Comparison of ENCODE assay signal across 20 cellular contexts in the genomic region with DNA sequence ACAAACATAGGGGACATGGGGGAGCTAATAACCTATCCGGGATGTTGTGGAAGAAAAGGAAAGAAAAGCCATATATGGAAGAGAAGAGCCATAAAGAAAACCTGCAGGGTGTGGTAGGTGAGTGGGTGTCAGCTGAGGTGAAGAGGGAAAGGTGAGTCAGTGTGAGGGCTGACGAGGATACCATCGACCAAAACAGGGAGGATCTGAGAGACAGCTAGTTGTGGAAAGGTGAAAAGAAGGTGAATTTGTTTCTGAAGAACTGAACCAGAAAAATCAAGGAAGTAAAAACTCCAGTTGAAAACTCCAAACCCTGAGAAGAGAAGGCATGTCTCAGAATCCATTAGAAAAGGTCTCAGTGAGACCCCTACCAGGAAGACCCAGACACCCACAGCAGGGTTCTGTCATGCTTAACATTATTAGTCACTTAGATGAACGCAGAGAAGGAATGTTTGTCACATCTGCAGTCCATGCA. TPM values are rescaled to one million over a fixed set of nuclear protein-coding genes. Genes with fewer than 3 reads are reported as not detected.
DNase-seq lines count a peak whose midpoint lies in the region; ATAC-seq and TF ChIP-seq lines count a peak whose summit lies in the region.
"Had no signal": no experiment of that assay in that cellular context is flagged by ENCODE, and none has a peak within 500 bp of the region (broad histone marks: within the 10 kb centered on the region; RNA-seq: fewer than 3 reads in every experiment).

No MANE protein-coding gene starts in this region.

- no peaks in the 10 kb centered on the region for H3K4me1 Mint-ChIP-seq in activated CD8-positive, alpha-beta T cell treated with anti-CD3 and anti-CD28 coated beads for 36 hours (ENCODE audit: low read depth)
- no peaks in the 10 kb centered on the region for H3K4me1 Mint-ChIP-seq in activated CD8-positive, alpha-beta T cell treated with anti-CD3 and anti-CD28 coated beads, Interleukin-2, amount 10 ng/mL, durations not matched to agents 7 days and 5 days (ENCODE audit: low read depth)
- peaks cover 11% of the 10 kb centered on the region for H3K4me1 Mint-ChIP-seq in neural progenitor cell
- H3K4me1 Mint-ChIP-seq: naive thymus-derived CD4-positive, alpha-beta T cell had no signal

- peaks cover 0 to 41% (median 19%) of the 10 kb centered on the region in 4 donors for H3K4me1 ChIP-seq in Peyer's patch
- peaks cover 12 to 55% (median 15%) of the 10 kb centered on the region in 3 donors for H3K4me1 ChIP-seq in esophagus squamous epithelium
- H3K4me1 ChIP-seq in transverse colon = peaks cover 11 to 74% (median 43%) of the 10 kb centered on the region in 4 donors
- peaks cover 61% of the 10 kb centered on the region for H3K4me1 ChIP-seq in body of pancreas
- H3K4me1 ChIP-seq in neural progenitor cell = peaks cover 5% of the 10 kb centered on the region

- no peak overlapping the region for H2AFZ ChIP-seq in neural progenitor cell (replicated peaks)
- H2AFZ ChIP-seq: GM23248 had no signal

- POLR2A ChIA-PET in activated CD8-positive, alpha-beta T cell treated with anti-CD3 and anti-CD28 coated beads for 36 hours (lab: Charles Lee) = no interaction called here
- POLR2A ChIA-PET in activated CD8-positive, alpha-beta T cell treated with anti-CD3 and anti-CD28 coated beads, Interleukin-2, amount 10 ng/mL, durations not matched to agents 7 days and 5 days (lab: Charles Lee) = no interaction called here

- H3F3A ChIP-seq in neural progenitor cell (ENCODE audit: low read depth) = no peaks in the 10 kb centered on the region

- intact Hi-C loops in activated CD8-positive, alpha-beta T cell treated with anti-CD3 and anti-CD28 coated beads for 36 hours (cut with micrococcal nuclease) = no loop called here
- intact Hi-C loops in esophagus squamous epithelium (cut with DNase I) (no loop called here), transverse colon (cut with DNase I; ENCODE audit: low total_unique reads) (no loop called here), body of pancreas (cut with DNase I) (no loop called here)

- H3K9me3 Mint-ChIP-seq in activated CD8-positive, alpha-beta T cell treated with anti-CD3 and anti-CD28 coated beads for 36 hours = no peaks in the 10 kb centered on the region
- H3K9me3 Mint-ChIP-seq in activated CD8-positive, alpha-beta T cell treated with anti-CD3 and anti-CD28 coated beads, Interleukin-2, amount 10 ng/mL, durations not matched to agents 7 days and 5 days (ENCODE audit: insufficient read depth) = no peaks in the 10 kb centered on the region
- peaks cover 5% of the 10 kb centered on the region for H3K9me3 Mint-ChIP-seq in neural progenitor cell
- H3K9me3 Mint-ChIP-seq: activated CD4-positive, alpha-beta T cell treated with anti-CD3 and anti-CD28 coated beads, Interleukin-2, amount 10 ng/mL, durations not matched to agents 24 days and 14 days; brain had no signal

- no peak overlapping the region for H3K4me3 Mint-ChIP-seq in activated CD8-positive, alpha-beta T cell treated with anti-CD3 and anti-CD28 coated beads for 36 hours
- no peak overlapping the region for H3K4me3 Mint-ChIP-seq in activated CD8-positive, alpha-beta T cell treated with anti-CD3 and anti-CD28 coated beads, Interleukin-2, amount 10 ng/mL, durations not matched to agents 7 days and 5 days
- no peak overlapping the region for H3K4me3 Mint-ChIP-seq in neural progenitor cell
- H3K4me3 Mint-ChIP-seq: activated CD4-positive, alpha-beta T cell treated with anti-CD3 and anti-CD28 coated beads, Interleukin-2, amount 10 ng/mL, durations not matched to agents 24 days and 14 days; naive thymus-derived CD4-positive, alpha-beta T cell had no signal

- peak; percentile 34 for ATAC-seq in activated CD8-positive, alpha-beta T cell treated with anti-CD3 and anti-CD28 coated beads for 36 hours
- no peak for ATAC-seq in activated CD8-positive, alpha-beta T cell treated with anti-CD3 and anti-CD28 coated beads, Interleukin-2, amount 10 ng/mL, durations not matched to agents 7 days and 5 days
- no peak for ATAC-seq in body of pancreas
- ATAC-seq in GM21515 (IDR thresholded peaks at IDR 0.05; ENCODE audit: unreplicated experiment) = no peak
- ATAC-seq: naive thymus-derived CD4-positive, alpha-beta T cell had no signal

- H3K9ac ChIP-seq in neural progenitor cell = no peak overlapping the region
- H3K9ac ChIP-seq: GM23248 had no signal

- in situ Hi-C loops in transverse colon (cut with MboI; ENCODE audit: low pct_ligation_motif_present in 1 of 4, low pct_unique_long_range_greater_than_20kb in 1 of 4, low sequenced_read_pairs in 3 of 4) = no loop called here

- no peaks in the 10 kb centered on the region for H3K79me2 ChIP-seq in neural progenitor cell (ENCODE audit: low read depth)

- H3K4me3 ChIP-seq in Peyer's patch (peak overlapping the region in 1 of 4 donors; percentile 1), esophagus squamous epithelium (peak overlapping the region in 1 of 4 donors; percentile 4), transverse colon (no peak overlapping the region), body of pancreas (no peak overlapping the region), neural progenitor cell (no peak overlapping the region)
- H3K4me3 ChIP-seq: GM23248 had no signal

- no peaks in the 10 kb centered on the region for H4K20me1 ChIP-seq in neural progenitor cell (ENCODE audit: low read depth)

- peak overlapping the region in 3 of 4 donors; percentile 34 to 76 (median 37) for H3K27ac ChIP-seq in Peyer's patch
- H3K27ac ChIP-seq in esophagus squamous epithelium = peak overlapping the region in 3 of 4 donors; percentile 63 to 95 (median 74)
- peak overlapping the region; percentile 43 to 88 (median 86) for H3K27ac ChIP-seq in transverse colon
- H3K27ac ChIP-seq in body of pancreas = no peak overlapping the region
- H3K27ac ChIP-seq in neural progenitor cell = no peak overlapping the region
- H3K27ac ChIP-seq: GM23248 had no signal

- no peak for DNase-seq in activated CD8-positive, alpha-beta T cell treated with anti-CD3 and anti-CD28 coated beads for 36 hours
- no peak for DNase-seq in activated CD8-positive, alpha-beta T cell treated with anti-CD3 and anti-CD28 coated beads, Interleukin-2, amount 10 ng/mL, durations not matched to agents 7 days and 5 days
- DNase-seq in Peyer's patch (no peak), esophagus squamous epithelium (lab: John Stamatoyannopoulos, UW) (no peak), transverse colon (peak; percentile 43), body of pancreas (no peak), neural progenitor cell (ENCODE audit: low spot score) (no peak)
- DNase-seq: activated CD4-positive, alpha-beta T cell treated with anti-CD3 and anti-CD28 coated beads, Interleukin-2, amount 10 ng/mL, durations not matched to agents 24 days and 14 days; activated naive CD4-positive, alpha-beta T cell treated with anti-CD3 and anti-CD28 coated beads, Interleukin-2, amount 50 U/mL, for 16 hours; activated T-cell treated with anti-CD3 and anti-CD28 coated beads, Interleukin-2, amount 50 U/mL, for 1 hour; DMS79; GM23248; naive thymus-derived CD4-positive, alpha-beta T cell; NCI-H226; SIG-M5; T-helper 9 cell had no signal

- no peaks in the 10 kb centered on the region for H3K27me3 ChIP-seq in Peyer's patch
- no peaks in the 10 kb centered on the region for H3K27me3 ChIP-seq in esophagus squamous epithelium
- no peaks in the 10 kb centered on the region for H3K27me3 ChIP-seq in transverse colon
- H3K27me3 ChIP-seq in body of pancreas = no peaks in the 10 kb centered on the region
- no peaks in the 10 kb centered on the region for H3K27me3 ChIP-seq in neural progenitor cell

- CTCF ChIA-PET in activated CD8-positive, alpha-beta T cell treated with anti-CD3 and anti-CD28 coated beads for 36 hours (lab: Charles Lee) = interaction anchor here (3.4 kb wide), 1 partner anchor 38 kb away, joined by 12 read pairs; no protein-coding TSS in a partner anchor
- CTCF ChIA-PET in activated CD8-positive, alpha-beta T cell treated with anti-CD3 and anti-CD28 coated beads, Interleukin-2, amount 10 ng/mL, durations not matched to agents 7 days and 5 days (lab: Charles Lee) = no interaction called here

- H3K4me2 ChIP-seq in neural progenitor cell = no peak overlapping the region

- no peak overlapping the region for H3K27ac Mint-ChIP-seq in activated CD8-positive, alpha-beta T cell treated with anti-CD3 and anti-CD28 coated beads for 36 hours
- no peak overlapping the region for H3K27ac Mint-ChIP-seq in activated CD8-positive, alpha-beta T cell treated with anti-CD3 and anti-CD28 coated beads, Interleukin-2, amount 10 ng/mL, durations not matched to agents 7 days and 5 days
- no peak overlapping the region for H3K27ac Mint-ChIP-seq in neural progenitor cell
- H3K27ac Mint-ChIP-seq: activated CD4-positive, alpha-beta T cell treated with anti-CD3 and anti-CD28 coated beads, Interleukin-2, amount 10 ng/mL, durations not matched to agents 24 days and 14 days had no signal

- H3K36me3 Mint-ChIP-seq in activated CD8-positive, alpha-beta T cell treated with anti-CD3 and anti-CD28 coated beads for 36 hours (ENCODE audit: low read depth) = no peaks in the 10 kb centered on the region
- no peaks in the 10 kb centered on the region for H3K36me3 Mint-ChIP-seq in activated CD8-positive, alpha-beta T cell treated with anti-CD3 and anti-CD28 coated beads, Interleukin-2, amount 10 ng/mL, durations not matched to agents 7 days and 5 days (ENCODE audit: low read depth)
- H3K36me3 Mint-ChIP-seq in neural progenitor cell = no peaks in the 10 kb centered on the region
- H3K36me3 Mint-ChIP-seq: brain; naive thymus-derived CD4-positive, alpha-beta T cell had no signal

- WGBS in esophagus squamous epithelium, 2 donors = 35 to 36% methylated on average over 4 of the region's 4 CpGs
- WGBS in transverse colon (ENCODE audit: low coverage in 1 of 2), 2 donors = 32 to 44% methylated on average over 4 of the region's 4 CpGs
- WGBS in body of pancreas, 2 donors = 70 to 75% methylated on average over 4 of the region's 4 CpGs

- no peak for TF ChIP-seq EP300 in transverse colon (IDR thresholded peaks at IDR 0.05; ENCODE audit: low read depth)

- TF ChIP-seq POLR2A in Peyer's patch (IDR thresholded peaks at IDR 0.05) = no peak
- TF ChIP-seq POLR2A in esophagus squamous epithelium (IDR thresholded peaks at IDR 0.05) = no peak
- no peak for TF ChIP-seq POLR2A in transverse colon (IDR thresholded peaks at IDR 0.05)
- TF ChIP-seq POLR2A in body of pancreas (IDR thresholded peaks at IDR 0.05) = no peak

- no peaks in the 10 kb centered on the region for H3K36me3 ChIP-seq in Peyer's patch
- H3K36me3 ChIP-seq in esophagus squamous epithelium = no peaks in the 10 kb centered on the region
- H3K36me3 ChIP-seq in transverse colon = no peaks in the 10 kb centered on the region
- no peaks in the 10 kb centered on the region for H3K36me3 ChIP-seq in body of pancreas (replicated peaks in 1 of 2; ENCODE audit: insufficient read depth in 1 of 2, low read depth in 2 of 2)
- no peaks in the 10 kb centered on the region for H3K36me3 ChIP-seq in neural progenitor cell

- no peak for TF ChIP-seq CTCF in activated CD8-positive, alpha-beta T cell treated with anti-CD3 and anti-CD28 coated beads for 36 hours (IDR thresholded peaks at IDR 0.05)
- no peak for TF ChIP-seq CTCF in Peyer's patch (IDR thresholded peaks at IDR 0.05)
- no peak for TF ChIP-seq CTCF in esophagus squamous epithelium (IDR thresholded peaks at IDR 0.05)
- TF ChIP-seq CTCF in transverse colon (IDR thresholded peaks at IDR 0.05) = no peak
- TF ChIP-seq CTCF in body of pancreas (IDR thresholded peaks at IDR 0.05) = no peak
- TF ChIP-seq CTCF in neural progenitor cell (IDR thresholded peaks at IDR 0.05) = no peak

- H3K9me3 ChIP-seq in Peyer's patch (no peaks in the 10 kb centered on the region), esophagus squamous epithelium (no peaks in the 10 kb centered on the region), transverse colon (no peaks in the 10 kb centered on the region), body of pancreas (no peaks in the 10 kb centered on the region), neural progenitor cell (ENCODE audit: low read depth) (no peaks in the 10 kb centered on the region)

- H3K27me3 Mint-ChIP-seq in activated CD8-positive, alpha-beta T cell treated with anti-CD3 and anti-CD28 coated beads for 36 hours = peaks cover 2% of the 10 kb centered on the region
- H3K27me3 Mint-ChIP-seq in activated CD8-positive, alpha-beta T cell treated with anti-CD3 and anti-CD28 coated beads, Interleukin-2, amount 10 ng/mL, durations not matched to agents 7 days and 5 days (ENCODE audit: low read depth) = peaks cover 17% of the 10 kb centered on the region
- H3K27me3 Mint-ChIP-seq in neural progenitor cell (ENCODE audit: insufficient read depth, low read depth) = peaks cover 4% of the 10 kb centered on the region

RNA-seq across cellular contexts. Expression of a gene that starts 4.1 kb away (rescaled TPM):
- under 1 TPM in 1 of 2 experiments, not detected in 1; 0.16 TPM for total RNA-seq in activated CD8-positive, alpha-beta T cell treated with anti-CD3 and anti-CD28 coated beads for 36 hours
- total RNA-seq in activated CD8-positive, alpha-beta T cell treated with anti-CD3 and anti-CD28 coated beads, Interleukin-2, amount 10 ng/mL, durations not matched to agents 7 days and 5 days = not detected
- total RNA-seq in Peyer's patch (10 to 100 TPM; 49.3 to 79.5 (median 50.1) TPM), esophagus squamous epithelium (10 to 100 TPM; 28.2 to 50.5 (median 35.9) TPM), transverse colon (10 to 100 TPM in 2 of 4 donors, 1 to 10 TPM in 2; 5.6 to 21.8 (median 12.0) TPM), body of pancreas (10 to 100 TPM; 13.5 to 55.4 TPM), neural progenitor cell (ENCODE audit: low replicate concordance) (not detected in 2 replicates)
- total RNA-seq: activated CD4-positive, alpha-beta T cell treated with anti-CD3 and anti-CD28 coated beads, Interleukin-2, amount 10 ng/mL, durations not matched to agents 24 days and 14 days; dermis microvascular lymphatic vessel endothelial cell; GM23248 had no signal

RNA-seq across cellular contexts. Expression of a gene that starts 37.0 kb away (rescaled TPM):
- not detected for total RNA-seq in activated CD8-positive, alpha-beta T cell treated with anti-CD3 and anti-CD28 coated beads for 36 hours
- not detected for total RNA-seq in activated CD8-positive, alpha-beta T cell treated with anti-CD3 and anti-CD28 coated beads, Interleukin-2, amount 10 ng/mL, durations not matched to agents 7 days and 5 days
- total RNA-seq in Peyer's patch = not detected
- total RNA-seq in esophagus squamous epithelium = not detected
- not detected for total RNA-seq in transverse colon
- not detected for total RNA-seq in body of pancreas
- total RNA-seq in neural progenitor cell (ENCODE audit: low replicate concordance) = not detected in 2 replicates
- total RNA-seq: activated CD4-positive, alpha-beta T cell treated with anti-CD3 and anti-CD28 coated beads, Interleukin-2, amount 10 ng/mL, durations not matched to agents 24 days and 14 days; dermis microvascular lymphatic vessel endothelial cell; GM23248; posterior vena cava had no signal

Comparison
In these comparisons a context has a peak if more than half of its experiments do, and no peak if none do; other contexts are left out.
1. H3K27ac ChIP-seq: peak in Peyer's patch (3 of 4), esophagus squamous epithelium (3 of 4) and transverse colon (4 of 4); none in body of pancreas (0 of 4) and neural progenitor cell (single experiment).